Comparison of ENCODE assay signal across 18 cellular contexts in the genomic region with DNA sequence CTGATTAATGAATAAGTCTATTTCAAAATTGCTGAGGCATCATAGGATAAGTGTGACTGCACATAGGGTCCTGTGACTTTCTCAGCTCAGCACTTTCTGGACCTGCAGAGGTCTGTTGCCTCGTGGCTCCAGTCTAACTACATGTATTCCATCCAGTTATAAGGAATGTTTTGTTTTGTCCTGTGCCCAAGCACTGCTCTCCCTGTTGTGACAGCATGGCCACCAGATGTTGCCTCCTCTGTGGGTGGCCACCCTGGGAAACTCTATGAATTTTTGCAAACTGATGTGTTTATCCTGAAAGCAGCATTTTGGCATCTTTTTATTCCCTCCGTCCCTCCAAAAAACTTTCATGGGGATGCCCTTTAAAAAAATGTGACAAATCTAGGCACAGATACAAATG.
DNase-seq lines count a peak whose midpoint lies in the region; ATAC-seq, FAIRE-seq and TF ChIP-seq lines count a peak whose summit lies in the region.
"Had no signal": no experiment of that assay in that cellular context is flagged by ENCODE, and none has a peak within 500 bp of the region (broad histone marks: within the 10 kb centered on the region; RNA-seq: fewer than 3 reads in every experiment).

No MANE protein-coding gene starts in this region.

- intact Hi-C loops in K562 (cut with micrococcal nuclease) (loop anchor here (10.0 kb wide), 1 partner anchor 1005 kb away; no protein-coding TSS in a partner anchor), adrenal gland (cut with DNase I) (loop anchor here in 1 of 2 donors (5.0 kb wide), 1 partner anchor 103 kb away; no protein-coding TSS in a partner anchor)

- H3K27me3 ChIP-seq in K562 (ENCODE audit: control insufficient read depth in 2 of 2, insufficient read depth in 2 of 2, low read length in 2 of 2) (no peaks in the 10 kb centered on the region), adrenal gland (no peaks in the 10 kb centered on the region)

- TF ChIP-seq RAD21 in A549 (conservative IDR thresholded peaks at IDR 0.05 in 1 of 2, IDR thresholded peaks at IDR 0.05 in 1 of 2) (no peak), K562 (CRISPR knock-in tag; conservative IDR thresholded peaks at IDR 0.05 in 1 of 2, IDR thresholded peaks at IDR 0.05 in 1 of 2) (no peak)

- no peaks in the 10 kb centered on the region for H4K20me1 ChIP-seq in K562 (replicated peaks; ENCODE audit: control insufficient read depth, insufficient read depth, low read length)

- H3K9ac ChIP-seq in K562 (ENCODE audit: insufficient read depth in 1 of 2, low read depth in 2 of 2, low read length in 2 of 2) = no peak overlapping the region

- no peaks in the 10 kb centered on the region for H3K9me1 ChIP-seq in K562 (ENCODE audit: control insufficient read depth, insufficient read depth, low read length)

- H3K4me2 ChIP-seq in A549 (no peak overlapping the region), K562 (ENCODE audit: insufficient read depth, low read length) (no peak overlapping the region)

- no peak for ATAC-seq in A549
- ATAC-seq in K562 = no peak
- no peak for ATAC-seq in left lobe of liver
- ATAC-seq: GM12878 had no signal

- H3K4me3 ChIP-seq in A549 = no peak overlapping the region
- no peak overlapping the region for H3K4me3 ChIP-seq in K562
- H3K4me3 ChIP-seq in adrenal gland = no peak overlapping the region
- H3K4me3 ChIP-seq: GM12878 had no signal

- no peak for TF ChIP-seq EP300 in A549 (IDR thresholded peaks at IDR 0.05)
- no peak for TF ChIP-seq EP300 in K562 (IDR thresholded peaks at IDR 0.05; ENCODE audit: low read length)

- H3K79me2 ChIP-seq in K562 (ENCODE audit: control insufficient read depth, insufficient read depth, low read length) = no peaks in the 10 kb centered on the region

- no peak overlapping the region for H2AFZ ChIP-seq in K562 (ENCODE audit: low read depth, low read length)

- no peak for FAIRE-seq in A549 (lab: Jason Lieb, UNC)
- FAIRE-seq in K562 (lab: Jason Lieb, UNC) = no peak
- FAIRE-seq: GM12878 had no signal

- H3K27ac ChIP-seq in A549 (no peak overlapping the region), K562 (ENCODE audit: extremely low read depth, low read depth, low read length) (no peak overlapping the region), adrenal gland (no peak overlapping the region)
- H3K27ac ChIP-seq: C4-2B had no signal

- DNase-seq in A549 (ENCODE audit: low read depth in 1 of 2, low spot score in 1 of 2) (no peak), GM03348 (ENCODE audit: low spot score) (peak; percentile 59), K562 (ENCODE audit: extremely low read depth in 1 of 4, low spot score in 3 of 4) (no peak), fibroblast of peridontal ligament (ENCODE audit: extremely low read depth) (peak; percentile 40), adrenal gland (no peak), left lobe of liver (ENCODE audit: low spot score) (no peak), ureter (ENCODE audit: low spot score) (no peak), dermis blood vessel endothelial cell (no peak)
- DNase-seq: AML-193, GDM1, GOT3, KG1, MV-4-11, NCI-H1694 treated with DMSO at 0.1 percent for 48 hours, NCI-H2107, NCI-H510A treated with DMSO at 0.1 percent for 48 hours had no signal

- 52% methylated on average over 2 of the region's 2 CpGs for WGBS in A549 (ENCODE audit: missing lambda C conversion rate)
- 5% methylated on average over 2 of the region's 2 CpGs for WGBS in K562 (ENCODE audit: insufficient coverage, low coverage, missing lambda C conversion rate)
- WGBS in adrenal gland, 4 donors = 59 to 78% (median 60%) methylated on average over 2 of the region's 2 CpGs

- no peaks in the 10 kb centered on the region for H3K4me1 ChIP-seq in A549
- no peaks in the 10 kb centered on the region for H3K4me1 ChIP-seq in K562 (replicated peaks in 1 of 2; ENCODE audit: control insufficient read depth in 2 of 2, insufficient read depth in 2 of 2, low read length in 2 of 2)
- no peaks in the 10 kb centered on the region for H3K4me1 ChIP-seq in adrenal gland (replicated peaks in 1 of 2)

- no TSS peak for BruUV-seq in K562 (replicated peaks; lab: Mats Ljungman, UMichigan)

- TF ChIP-seq POLR2A in A549 (IDR thresholded peaks at IDR 0.05; ENCODE audit: low read length) (no peak), K562 (conservative IDR thresholded peaks at IDR 0.05) (no peak), adrenal gland (IDR thresholded peaks at IDR 0.05) (no peak)

- CTCF ChIA-PET in A549 (lab: Yijun Ruan, JAX) = interaction anchor here (1.2 to 12.7 kb wide), 2 partner anchors 42 to 105 kb away, joined by 4 to 126 read pairs; no protein-coding TSS in a partner anchor
- CTCF ChIA-PET in K562 (lab: Yijun Ruan, JAX; ENCODE audit: low intra/inter-chr PET ratio) = no interaction called here

- no peak for TF ChIP-seq CTCF in A549 (IDR thresholded peaks at IDR 0.05)
- no peak for TF ChIP-seq CTCF in K562 (IDR thresholded peaks at IDR 0.05 in 2 of 3, conservative IDR thresholded peaks at IDR 0.05 in 1 of 3; ENCODE audit: insufficient read depth in 2 of 3, low read depth in 1 of 3, low read length in 3 of 3)
- TF ChIP-seq CTCF in adrenal gland (IDR thresholded peaks at IDR 0.05) = no peak

- in situ Hi-C loops in K562 (cut with MboI) = no loop called here

- H3K36me3 ChIP-seq in K562 (ENCODE audit: control insufficient read depth, insufficient read depth, low read length) (no peaks in the 10 kb centered on the region), adrenal gland (replicated peaks in 1 of 2) (no peaks in the 10 kb centered on the region)

- POLR2A ChIA-PET in A549 (lab: Yijun Ruan, JAX) (no interaction called here), K562 (lab: Yijun Ruan, JAX) (no interaction called here)

- H3K9me3 ChIP-seq in A549 = peaks cover 21% of the 10 kb centered on the region
- H3K9me3 ChIP-seq in K562 (replicated peaks; ENCODE audit: control insufficient read depth, insufficient read depth, low read depth, low read length) = peaks cover 10% of the 10 kb centered on the region; the same call in 1 of the 2 replicates
- H3K9me3 ChIP-seq in adrenal gland (replicated peaks in 1 of 3) = no peaks in the 10 kb centered on the region

TF ChIP-seq in A549, 52 proteins besides CTCF, POLR2A, EP300 and RAD21:
- TF ChIP-seq BCL3 (IDR thresholded peaks at IDR 0.05) (no peak), CHD4 (IDR thresholded peaks at IDR 0.05; ENCODE audit: borderline replicate concordance) (no peak), ZSCAN20 (CRISPR knock-in tag; IDR thresholded peaks at IDR 0.05) (no peak), MAFK (IDR thresholded peaks at IDR 0.05; ENCODE audit: partially characterized antibody) (peak; percentile 18), HOXB5 (CRISPR knock-in tag; IDR thresholded peaks at IDR 0.05) (no peak)
- TF ChIP-seq, protein P1, sequence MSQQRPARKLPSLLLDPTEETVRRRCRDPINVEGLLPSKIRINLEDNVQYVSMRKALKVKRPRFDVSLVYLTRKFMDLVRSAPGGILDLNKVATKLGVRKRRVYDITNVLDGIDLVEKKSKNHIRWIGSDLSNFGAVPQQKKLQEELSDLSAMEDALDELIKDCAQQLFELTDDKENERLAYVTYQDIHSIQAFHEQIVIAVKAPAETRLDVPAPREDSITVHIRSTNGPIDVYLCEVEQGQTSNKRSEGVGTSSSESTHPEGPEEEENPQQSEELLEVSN (IDR thresholded peaks at IDR 0.05; ENCODE audit: borderline replicate concordance, low read depth) = no peak

TF ChIP-seq in K562, 482 proteins besides CTCF, POLR2A, EP300 and RAD21:
- no peak for TF ChIP-seq FOXJ3 (CRISPR knock-in tag; IDR thresholded peaks at IDR 0.05)
- TF ChIP-seq GTF3C2 (IDR thresholded peaks at IDR 0.05; ENCODE audit: borderline replicate concordance, extremely low read depth, insufficient read length) = no peak
- TF ChIP-seq ZNF316 (IDR thresholded peaks at IDR 0.05) = peak; percentile 37; the same call in 1 of the 2 replicates
- TF ChIP-seq SOX6 (IDR thresholded peaks at IDR 0.05) = no peak
- 0 out of 2 replicates have a peak, but pooled peaks have one; percentile 19 for TF ChIP-seq C11orf30 (IDR thresholded peaks at IDR 0.05; ENCODE audit: low read depth)
- no peak for TF ChIP-seq XRCC5 (IDR thresholded peaks at IDR 0.05; ENCODE audit: low read depth, low read length)
- TF ChIP-seq, protein P2, sequence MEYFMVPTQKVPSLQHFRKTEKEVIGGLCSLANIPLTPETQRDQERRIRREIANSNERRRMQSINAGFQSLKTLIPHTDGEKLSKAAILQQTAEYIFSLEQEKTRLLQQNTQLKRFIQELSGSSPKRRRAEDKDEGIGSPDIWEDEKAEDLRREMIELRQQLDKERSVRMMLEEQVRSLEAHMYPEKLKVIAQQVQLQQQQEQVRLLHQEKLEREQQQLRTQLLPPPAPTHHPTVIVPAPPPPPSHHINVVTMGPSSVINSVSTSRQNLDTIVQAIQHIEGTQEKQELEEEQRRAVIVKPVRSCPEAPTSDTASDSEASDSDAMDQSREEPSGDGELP (CRISPR knock-in tag; IDR thresholded peaks at IDR 0.05; ENCODE audit: borderline replicate concordance) = no peak

Comparison
In these comparisons a context has a peak if more than half of its experiments do, and no peak if none do; other contexts are left out.
1. DNase-seq: peak in GM03348 (single experiment) and fibroblast of peridontal ligament (single experiment); none in A549 (0 of 2), K562 (0 of 4), adrenal gland (0 of 7), left lobe of liver (single experiment), ureter (single experiment) and dermis blood vessel endothelial cell (single experiment).
2. Of the 35 proteins assayed by ChIP-seq in both K562 and A549: peak only in K562: none; only in A549: MAFK; in both: none; in neither: 34.